In genomic region chr5:6246820-6247437, GRCh38 we compare ENCODE assay signal across 1 cellular context.
TF ChIP-seq lines count a peak whose summit lies in the region.

No MANE protein-coding gene starts in this region.

TF ChIP-seq in GM12878, 131 proteins besides CTCF, POLR2A, EP300 and RAD21 (continued from another document):
- TF ChIP-seq, protein P1, sequence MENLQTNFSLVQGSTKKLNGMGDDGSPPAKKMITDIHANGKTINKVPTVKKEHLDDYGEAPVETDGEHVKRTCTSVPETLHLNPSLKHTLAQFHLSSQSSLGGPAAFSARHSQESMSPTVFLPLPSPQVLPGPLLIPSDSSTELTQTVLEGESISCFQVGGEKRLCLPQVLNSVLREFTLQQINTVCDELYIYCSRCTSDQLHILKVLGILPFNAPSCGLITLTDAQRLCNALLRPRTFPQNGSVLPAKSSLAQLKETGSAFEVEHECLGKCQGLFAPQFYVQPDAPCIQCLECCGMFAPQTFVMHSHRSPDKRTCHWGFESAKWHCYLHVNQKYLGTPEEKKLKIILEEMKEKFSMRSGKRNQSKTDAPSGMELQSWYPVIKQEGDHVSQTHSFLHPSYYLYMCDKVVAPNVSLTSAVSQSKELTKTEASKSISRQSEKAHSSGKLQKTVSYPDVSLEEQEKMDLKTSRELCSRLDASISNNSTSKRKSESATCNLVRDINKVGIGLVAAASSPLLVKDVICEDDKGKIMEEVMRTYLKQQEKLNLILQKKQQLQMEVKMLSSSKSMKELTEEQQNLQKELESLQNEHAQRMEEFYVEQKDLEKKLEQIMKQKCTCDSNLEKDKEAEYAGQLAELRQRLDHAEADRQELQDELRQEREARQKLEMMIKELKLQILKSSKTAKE (IDR thresholded peaks at IDR 0.05; ENCODE audit: low read depth, poor library complexity, severe bottlenecking) = no peak
- TF ChIP-seq, protein P2, sequence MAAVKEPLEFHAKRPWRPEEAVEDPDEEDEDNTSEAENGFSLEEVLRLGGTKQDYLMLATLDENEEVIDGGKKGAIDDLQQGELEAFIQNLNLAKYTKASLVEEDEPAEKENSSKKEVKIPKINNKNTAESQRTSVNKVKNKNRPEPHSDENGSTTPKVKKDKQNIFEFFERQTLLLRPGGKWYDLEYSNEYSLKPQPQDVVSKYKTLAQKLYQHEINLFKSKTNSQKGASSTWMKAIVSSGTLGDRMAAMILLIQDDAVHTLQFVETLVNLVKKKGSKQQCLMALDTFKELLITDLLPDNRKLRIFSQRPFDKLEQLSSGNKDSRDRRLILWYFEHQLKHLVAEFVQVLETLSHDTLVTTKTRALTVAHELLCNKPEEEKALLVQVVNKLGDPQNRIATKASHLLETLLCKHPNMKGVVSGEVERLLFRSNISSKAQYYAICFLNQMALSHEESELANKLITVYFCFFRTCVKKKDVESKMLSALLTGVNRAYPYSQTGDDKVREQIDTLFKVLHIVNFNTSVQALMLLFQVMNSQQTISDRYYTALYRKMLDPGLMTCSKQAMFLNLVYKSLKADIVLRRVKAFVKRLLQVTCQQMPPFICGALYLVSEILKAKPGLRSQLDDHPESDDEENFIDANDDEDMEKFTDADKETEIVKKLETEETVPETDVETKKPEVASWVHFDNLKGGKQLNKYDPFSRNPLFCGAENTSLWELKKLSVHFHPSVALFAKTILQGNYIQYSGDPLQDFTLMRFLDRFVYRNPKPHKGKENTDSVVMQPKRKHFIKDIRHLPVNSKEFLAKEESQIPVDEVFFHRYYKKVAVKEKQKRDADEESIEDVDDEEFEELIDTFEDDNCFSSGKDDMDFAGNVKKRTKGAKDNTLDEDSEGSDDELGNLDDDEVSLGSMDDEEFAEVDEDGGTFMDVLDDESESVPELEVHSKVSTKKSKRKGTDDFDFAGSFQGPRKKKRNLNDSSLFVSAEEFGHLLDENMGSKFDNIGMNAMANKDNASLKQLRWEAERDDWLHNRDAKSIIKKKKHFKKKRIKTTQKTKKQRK (IDR thresholded peaks at IDR 0.05; ENCODE audit: low read depth, low read length) = no peak
- TF ChIP-seq IKZF2 (IDR thresholded peaks at IDR 0.05) = peak; percentile 70 to 72; a peak in 2 of 4 replicates
- TF ChIP-seq MYC (IDR thresholded peaks at IDR 0.05; ENCODE audit: insufficient read depth, insufficient read length, insufficient replicate concordance, low read length, severe bottlenecking) = no peak
- TF ChIP-seq CBX3 (IDR thresholded peaks at IDR 0.05; ENCODE audit: borderline replicate concordance, low read depth) = no peak
- TF ChIP-seq HCFC1 (IDR thresholded peaks at IDR 0.05; ENCODE audit: low read length) = no peak
- TF ChIP-seq, protein P3, sequence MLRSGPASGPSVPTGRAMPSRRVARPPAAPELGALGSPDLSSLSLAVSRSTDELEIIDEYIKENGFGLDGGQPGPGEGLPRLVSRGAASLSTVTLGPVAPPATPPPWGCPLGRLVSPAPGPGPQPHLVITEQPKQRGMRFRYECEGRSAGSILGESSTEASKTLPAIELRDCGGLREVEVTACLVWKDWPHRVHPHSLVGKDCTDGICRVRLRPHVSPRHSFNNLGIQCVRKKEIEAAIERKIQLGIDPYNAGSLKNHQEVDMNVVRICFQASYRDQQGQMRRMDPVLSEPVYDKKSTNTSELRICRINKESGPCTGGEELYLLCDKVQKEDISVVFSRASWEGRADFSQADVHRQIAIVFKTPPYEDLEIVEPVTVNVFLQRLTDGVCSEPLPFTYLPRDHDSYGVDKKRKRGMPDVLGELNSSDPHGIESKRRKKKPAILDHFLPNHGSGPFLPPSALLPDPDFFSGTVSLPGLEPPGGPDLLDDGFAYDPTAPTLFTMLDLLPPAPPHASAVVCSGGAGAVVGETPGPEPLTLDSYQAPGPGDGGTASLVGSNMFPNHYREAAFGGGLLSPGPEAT (IDR thresholded peaks at IDR 0.05; ENCODE audit: low read depth) = 0 out of 2 replicates have a peak, but pooled peaks have one; percentile 59
- TF ChIP-seq MTA2 (IDR thresholded peaks at IDR 0.05; ENCODE audit: low read depth) = peak; percentile 52; the same call in 1 of the 2 replicates
- TF ChIP-seq, protein P4, sequence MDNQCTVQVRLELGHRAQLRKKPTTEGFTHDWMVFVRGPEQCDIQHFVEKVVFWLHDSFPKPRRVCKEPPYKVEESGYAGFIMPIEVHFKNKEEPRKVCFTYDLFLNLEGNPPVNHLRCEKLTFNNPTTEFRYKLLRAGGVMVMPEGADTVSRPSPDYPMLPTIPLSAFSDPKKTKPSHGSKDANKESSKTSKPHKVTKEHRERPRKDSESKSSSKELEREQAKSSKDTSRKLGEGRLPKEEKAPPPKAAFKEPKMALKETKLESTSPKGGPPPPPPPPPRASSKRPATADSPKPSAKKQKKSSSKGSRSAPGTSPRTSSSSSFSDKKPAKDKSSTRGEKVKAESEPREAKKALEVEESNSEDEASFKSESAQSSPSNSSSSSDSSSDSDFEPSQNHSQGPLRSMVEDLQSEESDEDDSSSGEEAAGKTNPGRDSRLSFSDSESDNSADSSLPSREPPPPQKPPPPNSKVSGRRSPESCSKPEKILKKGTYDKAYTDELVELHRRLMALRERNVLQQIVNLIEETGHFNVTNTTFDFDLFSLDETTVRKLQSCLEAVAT (IDR thresholded peaks at IDR 0.05) = no peak
- TF ChIP-seq NR2F1 (conservative IDR thresholded peaks at IDR 0.05) = no peak
- TF ChIP-seq NBN (IDR thresholded peaks at IDR 0.05) = no peak
- no peak for TF ChIP-seq MTA3 (IDR thresholded peaks at IDR 0.05; ENCODE audit: borderline replicate concordance, low read length)
- TF ChIP-seq GATAD2B (conservative IDR thresholded peaks at IDR 0.05; ENCODE audit: low read depth) = no peak
- TF ChIP-seq TAF1 (IDR thresholded peaks at IDR 0.05; ENCODE audit: borderline replicate concordance, low read depth, low read length) = no peak
- no peak for TF ChIP-seq BRCA1 (IDR thresholded peaks at IDR 0.05; ENCODE audit: low read depth, low read length)
- no peak for TF ChIP-seq CBX5 (IDR thresholded peaks at IDR 0.05; ENCODE audit: low read depth)
